In genomic region chr4:68271851-68272756, GRCh38 we compare ENCODE assay signal across 7 cellular contexts. TPM values are rescaled to one million over a fixed set of nuclear protein-coding genes. Genes with fewer than 3 reads are reported as not detected.
DNase-seq lines count a peak whose midpoint lies in the region; ATAC-seq and TF ChIP-seq lines count a peak whose summit lies in the region.

No MANE protein-coding gene starts in this region.

- H3K27me3 ChIP-seq in breast epithelium = no peaks in the 10 kb centered on the region
- no peaks in the 10 kb centered on the region for H3K27me3 ChIP-seq in testis

- no peaks in the 10 kb centered on the region for H3K36me3 ChIP-seq in breast epithelium
- no peaks in the 10 kb centered on the region for H3K36me3 ChIP-seq in testis (ENCODE audit: low read depth, missing control alignments)

- TF ChIP-seq CTCF in breast epithelium (IDR thresholded peaks at IDR 0.05) = peak; percentile 70 to 80 (median 77)
- TF ChIP-seq CTCF in testis (IDR thresholded peaks at IDR 0.05) = peak; percentile 72 to 84 (median 80)

- H3K27ac ChIP-seq in breast epithelium = no peak overlapping the region
- H3K27ac ChIP-seq in testis = no peak overlapping the region

- H3K4me3 ChIP-seq in breast epithelium (peak overlapping the region in 1 of 3 donors; percentile 20), testis (no peak overlapping the region)

- H3K9me3 ChIP-seq in breast epithelium (no peaks in the 10 kb centered on the region), testis (no peaks in the 10 kb centered on the region)

- ATAC-seq in GM18861 (IDR thresholded peaks at IDR 0.05; ENCODE audit: unreplicated experiment) (peak; percentile 67), HG02981 (IDR thresholded peaks at IDR 0.05; ENCODE audit: unreplicated experiment) (peak; percentile 36)

- 10 to 24% methylated on average over 13 of the region's 13 CpGs for WGBS in testis, 2 donors

- TF ChIP-seq POLR2A in breast epithelium (IDR thresholded peaks at IDR 0.05) (no peak), testis (IDR thresholded peaks at IDR 0.05) (no peak)

- H3K4me1 ChIP-seq in breast epithelium (no peaks in the 10 kb centered on the region), testis (no peaks in the 10 kb centered on the region)

- peak; percentile 31 for DNase-seq in DMS153 treated with DMSO at 0.1 percent for 48 hours (lab: John Stamatoyannopoulos, UW; ENCODE audit: unreplicated experiment)
- DNase-seq in NCI-H526 (lab: John Stamatoyannopoulos, UW) = peak; percentile 11 to 35
- DNase-seq in breast epithelium (ENCODE audit: low spot score in 2 of 2) = no peak
- peak; percentile 57 for DNase-seq in islet precursor cell
- no peak for DNase-seq in testis

- intact Hi-C loops in breast epithelium (cut with DNase I; ENCODE audit: low total_unique reads) = loop anchor here (10.0 kb wide), 1 partner anchor 103 kb away; no protein-coding TSS in a partner anchor
- intact Hi-C loops in testis (cut with DNase I; ENCODE audit: low total_unique reads) = no loop called here

RNA-seq across cellular contexts. Expression of gene TMPRSS11B, which starts 26.6 kb away (rescaled TPM):
- not detected for total RNA-seq in breast epithelium
- total RNA-seq in testis = not detected
- 0.37 TPM for polyA plus RNA-seq in testis (ENCODE audit: insufficient read depth, low read depth, low replicate concordance)

Comparison
In these comparisons a context has a peak if more than half of its experiments do, and no peak if none do; other contexts are left out.
1. DNase-seq: peak in DMS153 treated with DMSO at 0.1 percent for 48 hours (single experiment), NCI-H526 (2 of 2) and islet precursor cell (single experiment); none in breast epithelium (0 of 2) and testis (single experiment).